In the genomic region with DNA sequence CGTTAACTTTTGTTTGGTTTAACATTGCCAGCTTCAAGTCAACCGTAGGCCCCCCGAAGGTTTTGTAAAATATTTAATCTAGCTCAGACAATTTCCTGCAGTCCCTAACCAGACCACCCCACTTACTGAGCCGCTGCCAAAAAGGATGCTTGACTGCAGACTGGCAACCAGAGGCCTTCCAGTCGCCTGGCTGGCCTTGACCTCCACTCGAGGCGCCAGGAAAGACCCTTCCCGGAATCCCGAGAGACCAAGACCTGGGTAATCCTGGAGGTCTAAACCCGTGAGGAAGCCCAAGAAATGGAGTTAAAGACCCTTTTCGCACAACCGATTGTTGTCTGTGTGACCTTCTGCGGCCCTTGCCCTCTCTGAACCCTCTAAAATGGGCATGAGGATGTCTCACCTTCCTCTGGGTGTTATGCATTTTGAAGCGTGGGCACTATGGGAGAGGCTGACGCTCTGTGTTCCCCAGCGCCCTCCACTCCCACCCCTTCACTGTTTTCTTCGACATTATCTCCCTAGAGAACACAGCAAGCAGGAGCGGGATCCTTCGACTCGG, we compare ENCODE assay signal across 9 cellular contexts.
DNase-seq lines count a peak whose midpoint lies in the region; ATAC-seq and TF ChIP-seq lines count a peak whose summit lies in the region.
"Had no signal": no experiment of that assay in that cellular context is flagged by ENCODE, and none has a peak within 500 bp of the region (broad histone marks: within the 10 kb centered on the region; RNA-seq: fewer than 3 reads in every experiment).

No MANE protein-coding gene starts in this region.

- ATAC-seq in natural killer cell (no peak), GM21723 (IDR thresholded peaks at IDR 0.05; ENCODE audit: unreplicated experiment) (no peak)

- H3K27ac ChIP-seq in BLaER1 treated with 17β-estradiol and CSF1 and Interleukin-3, amounts not matched to agents 10 nM and 100 nM: peak overlapping the region in 3 of 11 experiments; percentile 79 to 87 (median 84); a peak in 3 of 22 replicates
- peak overlapping the region in 1 of 2 donors; percentile 86 for H3K27ac ChIP-seq in ovary

- peaks cover 40 to 75% (median 58%) of the 10 kb centered on the region in 11 experiments for H3K9me3 ChIP-seq in BLaER1 treated with 17β-estradiol and CSF1 and Interleukin-3, amounts not matched to agents 10 nM and 100 nM (replicated peaks in 1 of 11)
- peaks cover 0 to under 1% of the 10 kb centered on the region in 2 donors for H3K9me3 ChIP-seq in ovary

- no peaks in the 10 kb centered on the region for H3K9me3 Mint-ChIP-seq in IgD-negative memory B cell
- H3K9me3 Mint-ChIP-seq in endothelial cell (ENCODE audit: unreplicated experiment): no peaks in the 10 kb centered on the region
- no peaks in the 10 kb centered on the region for H3K9me3 Mint-ChIP-seq in natural killer cell

- intact Hi-C loops in ovary (cut with DNase I) (loop anchor here (5.0 to 10.0 kb wide), 6 partner anchors 76 to 197 kb away; partner anchors contain the start of gene BCOR (in 1 of the 4)), natural killer cell (cut with micrococcal nuclease) (loop anchor here (5.0 kb wide), 3 partner anchors 96 to 154 kb away; no protein-coding TSS in a partner anchor)

- no peak for TF ChIP-seq EP300 in ovary (IDR thresholded peaks at IDR 0.05)

- H3K4me3 ChIP-seq in BLaER1 treated with 17β-estradiol and CSF1 and Interleukin-3, amounts not matched to agents 10 nM and 100 nM: peak overlapping the region in 7 of 10 experiments; percentile 57 to 71 (median 62); a peak in 7 of 20 replicates
- H3K4me3 ChIP-seq in ovary: no peak overlapping the region

- DNase-seq in endothelial cell (ENCODE audit: low spot score): peak; percentile 3
- peak in 3 of 5 donors; percentile 20 to 35 (median 29) for DNase-seq in ovary
- DNase-seq in natural killer cell: no peak
- DNase-seq in NCI-H1694 (lab: John Stamatoyannopoulos, UW): no peak
- DNase-seq in activated naive CD4-positive, alpha-beta T cell treated with Interleukin-2 at 50 U/mL for 16 hours: no peak
- DNase-seq: SW 1271 had no signal

- H3K4me1 Mint-ChIP-seq in IgD-negative memory B cell (peaks cover 8 to 35% (median 9%) of the 10 kb centered on the region in 3 donors), endothelial cell (ENCODE audit: unreplicated experiment) (peaks cover 33% of the 10 kb centered on the region), natural killer cell (peaks cover 0 to 20% of the 10 kb centered on the region in 2 donors)

- H3K4me3 Mint-ChIP-seq in IgD-negative memory B cell (peak overlapping the region in 2 of 4 donors; percentile 18 to 81), endothelial cell (ENCODE audit: unreplicated experiment) (no peak overlapping the region), natural killer cell (no peak overlapping the region)

- H3K36me3 ChIP-seq in BLaER1 treated with 17β-estradiol and CSF1 and Interleukin-3, amounts not matched to agents 10 nM and 100 nM: no peaks in the 10 kb centered on the region
- no peaks in the 10 kb centered on the region for H3K36me3 ChIP-seq in ovary

- TF ChIP-seq POLR2A in ovary (IDR thresholded peaks at IDR 0.05): no peak

- TF ChIP-seq CTCF in endothelial cell (IDR thresholded peaks at IDR 0.05; ENCODE audit: unreplicated experiment) (no peak), ovary (IDR thresholded peaks at IDR 0.05) (no peak), natural killer cell (IDR thresholded peaks at IDR 0.05) (no peak)

- H3K27me3 Mint-ChIP-seq in IgD-negative memory B cell (peaks cover 45% of the 10 kb centered on the region), endothelial cell (ENCODE audit: unreplicated experiment) (peaks cover 6% of the 10 kb centered on the region), natural killer cell (ENCODE audit: low read depth in 2 of 2) (peaks cover 27 to 38% of the 10 kb centered on the region in 2 donors)

- H4K20me1 ChIP-seq in BLaER1 treated with 17β-estradiol and CSF1 and Interleukin-3, amounts not matched to agents 10 nM and 100 nM: peaks cover 0 to 9% (median 0%) of the 10 kb centered on the region in 11 experiments; a peak in 6 of 22 replicates

- H3K27ac Mint-ChIP-seq in IgD-negative memory B cell: peak overlapping the region; percentile 17 to 88 (median 76)
- peak overlapping the region; percentile 52 for H3K27ac Mint-ChIP-seq in endothelial cell (ENCODE audit: unreplicated experiment)
- no peak overlapping the region for H3K27ac Mint-ChIP-seq in natural killer cell

- WGBS in ovary, 3 donors: 30 to 40% (median 34%) methylated on average over 20 of the region's 20 CpGs

- peaks cover 50 to 72% (median 68%) of the 10 kb centered on the region in 11 experiments for H3K27me3 ChIP-seq in BLaER1 treated with 17β-estradiol and CSF1 and Interleukin-3, amounts not matched to agents 10 nM and 100 nM
- H3K27me3 ChIP-seq in ovary: no peaks in the 10 kb centered on the region

- peaks cover 34 to 65% (median 60%) of the 10 kb centered on the region in 10 experiments for H3K4me1 ChIP-seq in BLaER1 treated with 17β-estradiol and CSF1 and Interleukin-3, amounts not matched to agents 10 nM and 100 nM
- peaks cover 4% of the 10 kb centered on the region for H3K4me1 ChIP-seq in ovary (ENCODE audit: insufficient read depth)

- H3K36me3 Mint-ChIP-seq in IgD-negative memory B cell (no peaks in the 10 kb centered on the region), endothelial cell (ENCODE audit: low read depth, unreplicated experiment) (no peaks in the 10 kb centered on the region), natural killer cell (no peaks in the 10 kb centered on the region)

- H3K4me2 ChIP-seq in BLaER1 treated with 17β-estradiol and CSF1 and Interleukin-3, amounts not matched to agents 10 nM and 100 nM: peak overlapping the region; percentile 83 to 95 (median 92)

- H3K9ac ChIP-seq in BLaER1 treated with 17β-estradiol and CSF1 and Interleukin-3, amounts not matched to agents 10 nM and 100 nM: peak overlapping the region in 8 of 11 experiments; percentile 74 to 85 (median 81); a peak in 11 of 22 replicates

Comparison
In these comparisons a context has a peak if more than half of its experiments do, and no peak if none do; other contexts are left out.
1. H3K27ac Mint-ChIP-seq: peak in IgD-negative memory B cell (3 of 3) and endothelial cell (single experiment); none in natural killer cell (0 of 2).
2. DNase-seq: peak in endothelial cell (single experiment) and ovary (3 of 5); none in natural killer cell (single experiment), NCI-H1694 (single experiment) and activated naive CD4-positive, alpha-beta T cell treated with Interleukin-2 at 50 U/mL for 16 hours (single experiment).